8 cellular contexts compared by ENCODE assay signal in genomic region chr3:130746296-130747039, GRCh38. TPM values are rescaled to one million over a fixed set of nuclear protein-coding genes. Genes with fewer than 3 reads are reported as not detected.
DNase-seq lines count a peak whose midpoint lies in the region; ATAC-seq and TF ChIP-seq lines count a peak whose summit lies in the region.

TSS of gene PIK3R4 (minus strand) at chr3:130746829. CDS start at chr3:130745218, 1,611 bp downstream.

- peaks cover 2% of the 10 kb centered on the region for H3K36me3 ChIP-seq in H7 (replicated peaks; ENCODE audit: control insufficient read depth, insufficient read depth, low read length)

- no peak for TF ChIP-seq CTCF in fibroblast of pulmonary artery (IDR thresholded peaks at IDR 0.05; ENCODE audit: low read length, missing control alignments)

- no peaks in the 10 kb centered on the region for H3K9me3 Mint-ChIP-seq in natural killer cell treated with Interleukin-12 subunit alpha and Interleukin-12 subunit beta and Interleukin-15 and Interleukin-18, amount 100 ng/mL, for 72 hours

- H3K4me3 ChIP-seq in H7 (ENCODE audit: insufficient read depth, low read depth, low read length) = peak within 1 kb of the TSS; percentile 82
- peak within 1 kb of the TSS; percentile 96 for H3K4me3 ChIP-seq in fibroblast of pulmonary artery (replicated peaks; ENCODE audit: low read depth, low read length)

- no peaks in the 10 kb centered on the region; the same call in 1 of the 2 replicates for H3K27me3 ChIP-seq in H7 (ENCODE audit: control insufficient read depth, insufficient read depth, low read length)

- ATAC-seq in natural killer cell treated with Interleukin-12 subunit alpha and Interleukin-12 subunit beta and Interleukin-15 and Interleukin-18, amount 100 ng/mL, for 72 hours = peak; percentile 91 to 96
- ATAC-seq in stimulated activated naive CD8-positive, alpha-beta T cell treated with anti-CD3 and anti-CD28 coated beads, Interleukin-15, Interleukin-2, amounts not matched to agents 100 U/mL and 50 U/mL, for 24 hours = peak; percentile 90

- peaks cover 34 to 35% of the 10 kb centered on the region in 2 donors for H3K4me1 Mint-ChIP-seq in natural killer cell treated with Interleukin-12 subunit alpha and Interleukin-12 subunit beta and Interleukin-15 and Interleukin-18, amount 100 ng/mL, for 72 hours (ENCODE audit: low read depth in 2 of 2)

- peak; percentile 99 for DNase-seq in ELF-1 (ENCODE audit: low read depth, low spot score)
- peak; percentile 93 for DNase-seq in H7
- peak; percentile 99 for DNase-seq in M059J (ENCODE audit: low read depth)
- peak; percentile 98 for DNase-seq in SHP77 (lab: John Stamatoyannopoulos, UW)
- DNase-seq in activated effector memory CD4-positive, alpha-beta T cell treated with Interleukin-2 at 50 U/mL for 16 hours = peak; percentile 84
- peak; percentile 99 for DNase-seq in fibroblast of pulmonary artery (ENCODE audit: low read depth)
- DNase-seq in natural killer cell treated with Interleukin-12 subunit alpha and Interleukin-12 subunit beta and Interleukin-15 and Interleukin-18, amount 100 ng/mL, for 72 hours (ENCODE audit: low spot score) = peak; percentile 95
- DNase-seq in stimulated activated naive CD8-positive, alpha-beta T cell treated with anti-CD3 and anti-CD28 coated beads, Interleukin-15, Interleukin-2, amounts not matched to agents 100 U/mL and 50 U/mL, for 24 hours = peak; percentile 93

- H3K4me3 Mint-ChIP-seq in natural killer cell treated with Interleukin-12 subunit alpha and Interleukin-12 subunit beta and Interleukin-15 and Interleukin-18, amount 100 ng/mL, for 72 hours = peak within 1 kb of the TSS; percentile 91

- peak within 1 kb of the TSS in 1 of 2 donors; percentile 95 for H3K27ac Mint-ChIP-seq in natural killer cell treated with Interleukin-12 subunit alpha and Interleukin-12 subunit beta and Interleukin-15 and Interleukin-18, amount 100 ng/mL, for 72 hours

- peaks cover 8% of the 10 kb centered on the region for H3K36me3 Mint-ChIP-seq in natural killer cell treated with Interleukin-12 subunit alpha and Interleukin-12 subunit beta and Interleukin-15 and Interleukin-18, amount 100 ng/mL, for 72 hours

- no peaks in the 10 kb centered on the region for H3K27me3 Mint-ChIP-seq in natural killer cell treated with Interleukin-12 subunit alpha and Interleukin-12 subunit beta and Interleukin-15 and Interleukin-18, amount 100 ng/mL, for 72 hours

RNA-seq across cellular contexts. Expression of gene PIK3R4, which starts in this region (rescaled TPM):
- 41.1 and 45.9 TPM in 2 replicates for total RNA-seq in H7 (2014; rRNA removed; shearing (Covaris generic))
- 52.4 and 60.2 TPM in 2 replicates for total RNA-seq in M059J (2014; rRNA removed; shearing (Covaris generic))
- 10 to 100 TPM; 29.0 to 30.8 TPM for total RNA-seq in natural killer cell treated with Interleukin-12 subunit alpha and Interleukin-12 subunit beta and Interleukin-15 and Interleukin-18, amount 100 ng/mL, for 72 hours

Comparison
In these comparisons a context has a peak if more than half of its experiments do, and no peak if none do; other contexts are left out.
1. Peak in every context shown above with its lines: DNase-seq, ATAC-seq and H3K4me3 ChIP-seq.